Comparison of ENCODE assay signal across 1 cellular context in the genomic region with DNA sequence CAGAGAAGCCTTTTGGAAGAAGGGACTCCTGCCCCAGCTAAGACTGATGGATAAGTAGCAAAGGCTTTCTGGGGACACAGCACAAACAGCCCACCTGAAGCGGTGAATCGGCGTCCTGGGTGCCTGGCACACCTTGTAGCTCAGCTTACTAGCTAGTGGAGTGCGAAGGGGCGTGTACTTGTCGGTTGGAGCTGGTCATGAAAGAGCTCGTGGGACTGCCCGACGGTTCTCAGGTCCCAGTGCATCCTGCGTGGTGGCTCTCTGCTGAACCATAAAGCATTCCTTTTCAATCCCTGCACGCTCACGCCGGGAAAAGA.
TF ChIP-seq lines count a peak whose summit lies in the region.

No MANE protein-coding gene starts in this region.

TF ChIP-seq in SK-N-SH, 30 proteins besides CTCF, POLR2A, EP300 and RAD21 (continued from another document):
- TF ChIP-seq, protein P1, sequence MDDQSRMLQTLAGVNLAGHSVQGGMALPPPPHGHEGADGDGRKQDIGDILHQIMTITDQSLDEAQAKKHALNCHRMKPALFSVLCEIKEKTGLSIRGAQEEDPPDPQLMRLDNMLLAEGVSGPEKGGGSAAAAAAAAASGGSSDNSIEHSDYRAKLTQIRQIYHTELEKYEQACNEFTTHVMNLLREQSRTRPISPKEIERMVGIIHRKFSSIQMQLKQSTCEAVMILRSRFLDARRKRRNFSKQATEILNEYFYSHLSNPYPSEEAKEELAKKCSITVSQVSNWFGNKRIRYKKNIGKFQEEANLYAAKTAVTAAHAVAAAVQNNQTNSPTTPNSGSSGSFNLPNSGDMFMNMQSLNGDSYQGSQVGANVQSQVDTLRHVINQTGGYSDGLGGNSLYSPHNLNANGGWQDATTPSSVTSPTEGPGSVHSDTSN (IDR thresholded peaks at IDR 0.05): no peak
- TF ChIP-seq JUND (IDR thresholded peaks at IDR 0.05) (no peak), FOSL2 (IDR thresholded peaks at IDR 0.05; ENCODE audit: borderline replicate concordance, low read depth) (no peak), RCOR1 (IDR thresholded peaks at IDR 0.05; ENCODE audit: low read length) (no peak), TCF12 (IDR thresholded peaks at IDR 0.05) (no peak), MEF2A (IDR thresholded peaks at IDR 0.05; ENCODE audit: borderline replicate concordance, low read depth) (no peak), SIN3A (IDR thresholded peaks at IDR 0.05; ENCODE audit: borderline replicate concordance, low read depth, low read length) (no peak)
- TF ChIP-seq, protein P2, sequence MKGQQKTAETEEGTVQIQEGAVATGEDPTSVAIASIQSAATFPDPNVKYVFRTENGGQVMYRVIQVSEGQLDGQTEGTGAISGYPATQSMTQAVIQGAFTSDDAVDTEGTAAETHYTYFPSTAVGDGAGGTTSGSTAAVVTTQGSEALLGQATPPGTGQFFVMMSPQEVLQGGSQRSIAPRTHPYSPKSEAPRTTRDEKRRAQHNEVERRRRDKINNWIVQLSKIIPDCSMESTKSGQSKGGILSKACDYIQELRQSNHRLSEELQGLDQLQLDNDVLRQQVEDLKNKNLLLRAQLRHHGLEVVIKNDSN (IDR thresholded peaks at IDR 0.05; ENCODE audit: borderline replicate concordance, low read depth): no peak
- TF ChIP-seq, protein P3, sequence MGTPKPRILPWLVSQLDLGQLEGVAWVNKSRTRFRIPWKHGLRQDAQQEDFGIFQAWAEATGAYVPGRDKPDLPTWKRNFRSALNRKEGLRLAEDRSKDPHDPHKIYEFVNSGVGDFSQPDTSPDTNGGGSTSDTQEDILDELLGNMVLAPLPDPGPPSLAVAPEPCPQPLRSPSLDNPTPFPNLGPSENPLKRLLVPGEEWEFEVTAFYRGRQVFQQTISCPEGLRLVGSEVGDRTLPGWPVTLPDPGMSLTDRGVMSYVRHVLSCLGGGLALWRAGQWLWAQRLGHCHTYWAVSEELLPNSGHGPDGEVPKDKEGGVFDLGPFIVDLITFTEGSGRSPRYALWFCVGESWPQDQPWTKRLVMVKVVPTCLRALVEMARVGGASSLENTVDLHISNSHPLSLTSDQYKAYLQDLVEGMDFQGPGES (IDR thresholded peaks at IDR 0.05; ENCODE audit: low read depth, low read length): no peak
TF ChIP-seq in SK-N-SH: peak in this region for 0.
